ENCODE assay signal across 8 cellular contexts in genomic region chrX:49001521-49002090, GRCh38. TPM values are rescaled to one million over a fixed set of nuclear protein-coding genes. Genes with fewer than 3 reads are reported as not detected.
DNase-seq lines count a peak whose midpoint lies in the region; ATAC-seq and TF ChIP-seq lines count a peak whose summit lies in the region.

No MANE protein-coding gene starts in this region.

- DNase-seq in GM10266 (ENCODE audit: extremely low spot score), result peak; percentile 44
- DNase-seq in NCI-H1105 treated with DMSO at 0.1 percent for 48 hours (lab: John Stamatoyannopoulos, UW), result peak; percentile 37
- peak; percentile 82 for DNase-seq in activated CD4-positive, alpha-beta T cell treated with anti-CD3 and anti-CD28 coated beads, Interleukin-2, amount 10 ng/mL, durations not matched to agents 24 days and 14 days
- DNase-seq in effector CD4-positive, alpha-beta T cell, result peak; percentile 52
- DNase-seq in lung (ENCODE audit: low spot score), result peak; percentile 29
- DNase-seq in stimulated activated CD8-positive, alpha-beta memory T cell treated with anti-CD3 and anti-CD28 coated beads, Interleukin-15, amount 100 ng/mL, for 4 hours (ENCODE audit: low read depth in 2 of 2), result peak; percentile 22 to 36
- no peak for DNase-seq in retina

- peak overlapping the region; percentile 42 to 87 for H3K27ac ChIP-seq in lung (ENCODE audit: low read depth in 1 of 2, low read length in 1 of 2)

- ATAC-seq in HG02571 (IDR thresholded peaks at IDR 0.05; ENCODE audit: unreplicated experiment) (peak; percentile 19), lung (ENCODE audit: insufficient read depth, low FRiP score) (no peak)

- peak overlapping the region; percentile 98 for H3K27ac Mint-ChIP-seq in activated CD4-positive, alpha-beta T cell treated with anti-CD3 and anti-CD28 coated beads, Interleukin-2, amount 10 ng/mL, durations not matched to agents 24 days and 14 days

- intact Hi-C loops in activated CD4-positive, alpha-beta T cell treated with anti-CD3 and anti-CD28 coated beads, Interleukin-2, amount 10 ng/mL, durations not matched to agents 24 days and 14 days (cut with micrococcal nuclease), result loop anchor here (1.0 kb wide), 3 partner anchors 42 to 325 kb away; partner anchors contain the start of gene TFE3

- H3K9me3 ChIP-seq in lung (ENCODE audit: control insufficient read depth in 2 of 2, insufficient read depth in 1 of 2, low read length in 1 of 2), result peaks cover 0 to 9% of the 10 kb centered on the region in 2 donors

- H3K4me3 Mint-ChIP-seq in activated CD4-positive, alpha-beta T cell treated with anti-CD3 and anti-CD28 coated beads, Interleukin-2, amount 10 ng/mL, durations not matched to agents 24 days and 14 days, result peak overlapping the region; percentile 99

- peaks cover 0 to 3% of the 10 kb centered on the region in 2 donors for H3K4me1 ChIP-seq in lung (ENCODE audit: control insufficient read depth in 2 of 2, insufficient read depth in 2 of 2, low read length in 2 of 2)

- H3K4me3 ChIP-seq in lung, result peak overlapping the region; percentile 56

- peaks cover 37% of the 10 kb centered on the region for H3K36me3 Mint-ChIP-seq in activated CD4-positive, alpha-beta T cell treated with anti-CD3 and anti-CD28 coated beads, Interleukin-2, amount 10 ng/mL, durations not matched to agents 24 days and 14 days (ENCODE audit: low read depth)

- H3K36me3 ChIP-seq in lung (ENCODE audit: control insufficient read depth in 2 of 2, insufficient read depth in 2 of 2, low read length in 2 of 2), result peaks cover 0 to 9% of the 10 kb centered on the region in 2 donors

- peaks cover 34% of the 10 kb centered on the region for H3K4me1 Mint-ChIP-seq in activated CD4-positive, alpha-beta T cell treated with anti-CD3 and anti-CD28 coated beads, Interleukin-2, amount 10 ng/mL, durations not matched to agents 24 days and 14 days

- no peaks in the 10 kb centered on the region for H3K9me3 Mint-ChIP-seq in activated CD4-positive, alpha-beta T cell treated with anti-CD3 and anti-CD28 coated beads, Interleukin-2, amount 10 ng/mL, durations not matched to agents 24 days and 14 days

- H3K27me3 Mint-ChIP-seq in activated CD4-positive, alpha-beta T cell treated with anti-CD3 and anti-CD28 coated beads, Interleukin-2, amount 10 ng/mL, durations not matched to agents 24 days and 14 days, result no peaks in the 10 kb centered on the region

- WGBS in lung, 2 donors, result 1 to 34% methylated on average over 13 to 17 of the region's 17 CpGs

- no peak for TF ChIP-seq CTCF in GM10266 (IDR thresholded peaks at IDR 0.05; ENCODE audit: control insufficient read depth, insufficient read depth, low read depth, missing control alignments)
- no peak for TF ChIP-seq CTCF in lung (IDR thresholded peaks at IDR 0.05; ENCODE audit: control extremely low read depth, extremely low read depth)

- peaks cover 4% of the 10 kb centered on the region for H3K27me3 ChIP-seq in lung (ENCODE audit: control insufficient read depth, insufficient read depth)

RNA-seq across cellular contexts. Expression of gene GRIPAP1, which starts 0.5 kb away (rescaled TPM):
- 85.7 and 87.3 TPM in 2 replicates for total RNA-seq in activated CD4-positive, alpha-beta T cell treated with anti-CD3 and anti-CD28 coated beads, Interleukin-2, amount 10 ng/mL, durations not matched to agents 24 days and 14 days
- 10 to 100 TPM; 29.2 to 48.9 TPM for total RNA-seq in lung
- 10 to 100 TPM; 30.3 to 38.1 TPM for polyA plus RNA-seq in lung

RNA-seq across cellular contexts. Expression of gene KCND1, which starts 30.0 kb away (rescaled TPM):
- 2.5 and 3.5 TPM in 2 replicates for total RNA-seq in activated CD4-positive, alpha-beta T cell treated with anti-CD3 and anti-CD28 coated beads, Interleukin-2, amount 10 ng/mL, durations not matched to agents 24 days and 14 days
- 1 to 10 TPM; 1.4 to 1.7 TPM for total RNA-seq in lung
- 1 to 10 TPM in 1 of 2 donors, under 1 TPM in 1; 0.65 to 1.3 TPM for polyA plus RNA-seq in lung

RNA-seq across cellular contexts. Expression of gene TFE3, which starts 41.6 kb away (rescaled TPM):
- total RNA-seq in activated CD4-positive, alpha-beta T cell treated with anti-CD3 and anti-CD28 coated beads, Interleukin-2, amount 10 ng/mL, durations not matched to agents 24 days and 14 days, result 28.8 and 30.8 TPM in 2 replicates
- 10 to 100 TPM; 28.4 to 51.5 TPM for total RNA-seq in lung
- polyA plus RNA-seq in lung, result 10 to 100 TPM; 34.0 to 63.7 TPM

RNA-seq across cellular contexts. Expression of gene OTUD5, which starts 44.2 kb away (rescaled TPM):
- 76.2 and 76.7 TPM in 2 replicates for total RNA-seq in activated CD4-positive, alpha-beta T cell treated with anti-CD3 and anti-CD28 coated beads, Interleukin-2, amount 10 ng/mL, durations not matched to agents 24 days and 14 days
- total RNA-seq in lung, result 10 to 100 TPM; 33.3 to 48.2 TPM
- 10 to 100 TPM; 32.4 to 38.1 TPM for polyA plus RNA-seq in lung

RNA-seq across cellular contexts. Expression of gene CCDC120, which starts 57.2 kb away (rescaled TPM):
- 4.4 and 4.5 TPM in 2 replicates for total RNA-seq in activated CD4-positive, alpha-beta T cell treated with anti-CD3 and anti-CD28 coated beads, Interleukin-2, amount 10 ng/mL, durations not matched to agents 24 days and 14 days
- total RNA-seq in lung, result 10 to 100 TPM in 1 of 2 donors, 1 to 10 TPM in 1; 5.3 to 11.3 TPM
- polyA plus RNA-seq in lung, result 1 to 10 TPM; 3.8 to 5.1 TPM
